8 cellular contexts compared by ENCODE assay signal in genomic region chr2:5695641-5696350, GRCh38. TPM values are rescaled to one million over a fixed set of nuclear protein-coding genes. Genes with fewer than 3 reads are reported as not detected.
DNase-seq lines count a peak whose midpoint lies in the region; ATAC-seq and TF ChIP-seq lines count a peak whose summit lies in the region.

No MANE protein-coding gene starts in this region.

- H3K4me1 Mint-ChIP-seq in activated naive CD8-positive, alpha-beta T cell treated with anti-CD3 and anti-CD28 coated beads, Interleukin-2, amount 50 U/mL, for 24 hours: peaks cover 14% of the 10 kb centered on the region
- peaks cover 9 to 18% (median 10%) of the 10 kb centered on the region in 3 donors for H3K4me1 Mint-ChIP-seq in T-cell

- peak overlapping the region; percentile 60 for H3K4me3 ChIP-seq in AG10803 (ENCODE audit: low read length)

- H3K36me3 Mint-ChIP-seq in activated naive CD8-positive, alpha-beta T cell treated with anti-CD3 and anti-CD28 coated beads, Interleukin-2, amount 50 U/mL, for 24 hours (ENCODE audit: low read depth): peaks cover 5% of the 10 kb centered on the region
- H3K36me3 Mint-ChIP-seq in T-cell: no peaks in the 10 kb centered on the region

- H3K27ac Mint-ChIP-seq in activated naive CD8-positive, alpha-beta T cell treated with anti-CD3 and anti-CD28 coated beads, Interleukin-2, amount 50 U/mL, for 24 hours: no peak overlapping the region
- H3K27ac Mint-ChIP-seq in T-cell: no peak overlapping the region

- H3K4me3 Mint-ChIP-seq in activated naive CD8-positive, alpha-beta T cell treated with anti-CD3 and anti-CD28 coated beads, Interleukin-2, amount 50 U/mL, for 24 hours: peak overlapping the region; percentile 54
- H3K4me3 Mint-ChIP-seq in T-cell: peak overlapping the region in 1 of 3 donors; percentile 22

- DNase-seq in AG10803 (ENCODE audit: low read depth) (peak; percentile 31), medulla oblongata (ENCODE audit: extremely low spot score) (peak; percentile 34), GM19240 (ENCODE audit: insufficient read length, low spot score) (no peak), T-cell (no peak)
- no peak for DNase-seq in activated naive CD8-positive, alpha-beta T cell treated with anti-CD3 and anti-CD28 coated beads, Interleukin-2, amount 50 U/mL, for 24 hours

- CTCF ChIA-PET in T-cell (lab: Charles Lee): no interaction called here

- ATAC-seq in HG02678 (IDR thresholded peaks at IDR 0.05; ENCODE audit: unreplicated experiment) (peak; percentile 42), GM19452 (IDR thresholded peaks at IDR 0.05; ENCODE audit: unreplicated experiment) (no peak), T-cell (replicated peaks in 1 of 4) (no peak), GM19455 (IDR thresholded peaks at IDR 0.05; ENCODE audit: unreplicated experiment) (no peak)
- ATAC-seq in activated naive CD8-positive, alpha-beta T cell treated with anti-CD3 and anti-CD28 coated beads, Interleukin-2, amount 50 U/mL, for 24 hours: no peak

- POLR2A ChIA-PET in T-cell (lab: Charles Lee): no interaction called here

- peaks cover 61% of the 10 kb centered on the region for H3K27me3 Mint-ChIP-seq in activated naive CD8-positive, alpha-beta T cell treated with anti-CD3 and anti-CD28 coated beads, Interleukin-2, amount 50 U/mL, for 24 hours
- H3K27me3 Mint-ChIP-seq in T-cell: peaks cover 45 to 60% of the 10 kb centered on the region in 2 donors

- TF ChIP-seq CTCF in AG10803 (conservative IDR thresholded peaks at IDR 0.05; ENCODE audit: low read length): no peak

- H3K9me3 Mint-ChIP-seq in activated naive CD8-positive, alpha-beta T cell treated with anti-CD3 and anti-CD28 coated beads, Interleukin-2, amount 50 U/mL, for 24 hours: no peaks in the 10 kb centered on the region
- H3K9me3 Mint-ChIP-seq in T-cell: peaks cover 0 to 4% (median 0%) of the 10 kb centered on the region in 3 donors

RNA-seq across cellular contexts. Expression of gene SOX11, which starts 3.6 kb away (rescaled TPM):
- not detected for total RNA-seq in T-cell

Comparison
In these comparisons a context has a peak if more than half of its experiments do, and no peak if none do; other contexts are left out.
1. DNase-seq: peak in AG10803 (single experiment) and medulla oblongata (single experiment); none in activated naive CD8-positive, alpha-beta T cell treated with anti-CD3 and anti-CD28 coated beads, Interleukin-2, amount 50 U/mL, for 24 hours (single experiment), GM19240 (single experiment) and T-cell (0 of 34).